Comparison of ENCODE assay signal across 21 cellular contexts in the genomic region with DNA sequence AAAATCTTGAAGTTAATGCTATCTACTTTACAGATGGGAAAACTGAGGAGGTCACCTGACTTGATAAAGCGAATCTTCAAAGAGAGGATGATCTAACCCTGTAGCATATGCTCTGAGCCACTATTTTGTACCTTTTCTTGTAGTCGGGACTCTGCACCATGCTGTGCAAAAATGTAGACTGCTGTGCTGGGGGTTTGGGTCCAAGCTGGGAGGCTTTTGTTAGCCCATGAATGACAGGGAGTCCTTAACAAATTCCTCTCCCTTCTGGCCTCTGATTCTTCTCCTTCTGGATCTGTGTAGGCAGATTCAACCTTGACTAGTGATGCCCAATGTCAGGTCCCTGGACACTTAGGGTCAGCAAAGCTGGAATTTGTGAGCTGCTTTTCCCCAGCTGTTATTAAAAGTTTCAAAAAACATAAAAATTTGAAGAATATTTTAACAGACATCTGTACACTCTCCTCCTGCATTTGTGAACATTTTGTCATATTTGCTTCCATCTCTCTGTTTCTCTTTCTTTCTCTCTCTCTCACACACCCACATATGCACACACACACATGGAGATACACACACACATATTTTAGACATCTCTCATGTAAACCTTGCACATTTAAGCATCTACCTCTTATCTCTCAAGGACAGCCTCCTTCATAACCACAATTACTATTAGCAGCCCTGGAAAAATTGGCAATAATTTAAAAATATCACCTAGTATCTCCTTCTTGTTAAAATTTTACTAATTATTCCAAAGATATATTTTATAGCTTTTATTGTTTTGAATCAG.
A peak's percentile ranks its signal among the peaks of the same experiment; 100 is the strongest.
DNase-seq lines count a peak whose midpoint lies in the region; ATAC-seq and TF ChIP-seq lines count a peak whose summit lies in the region.
"Had no signal": no experiment of that assay in that cellular context is flagged by ENCODE, and none has a peak within 500 bp of the region (broad histone marks: within the 10 kb centered on the region; RNA-seq: fewer than 3 reads in every experiment).

No MANE protein-coding gene starts in this region.

- H3K4ac ChIP-seq in IMR-90 (ENCODE audit: low read depth, low read length): no peak overlapping the region
- H3K4ac ChIP-seq in mesendoderm (ENCODE audit: low read depth, low read length): no peak overlapping the region

- H3K27me3 ChIP-seq in IMR-90 (ENCODE audit: control insufficient read depth, insufficient read depth, low read length): no peaks in the 10 kb centered on the region
- no peaks in the 10 kb centered on the region for H3K27me3 ChIP-seq in mesendoderm (ENCODE audit: insufficient read depth, low read length, poor library complexity)
- H3K27me3 ChIP-seq in transverse colon: no peaks in the 10 kb centered on the region

- POLR2A ChIA-PET in IMR-90 (lab: Charles Lee; ENCODE audit: unreplicated experiment): interaction anchor here (0.5 kb wide), 1 partner anchor 51 kb away, joined by 4 read pairs; no protein-coding TSS in a partner anchor

- H2BK5ac ChIP-seq in IMR-90 (ENCODE audit: low read depth, low read length, poor library complexity, severe bottlenecking) (no peak overlapping the region), mesendoderm (ENCODE audit: low read length) (no peak overlapping the region)

- H4K5ac ChIP-seq in IMR-90 (ENCODE audit: low read depth, low read length): no peak overlapping the region
- H4K5ac ChIP-seq in mesendoderm (ENCODE audit: low read length): no peak overlapping the region

- no peak for TF ChIP-seq EP300 in transverse colon (IDR thresholded peaks at IDR 0.05; ENCODE audit: low read depth)

- CTCF ChIA-PET in IMR-90 (lab: Yijun Ruan, JAX): interaction anchor here (2.2 kb wide), 1 partner anchor 9 kb away, joined by 5 read pairs; no protein-coding TSS in a partner anchor

- H3K23ac ChIP-seq in IMR-90 (ENCODE audit: low read depth, low read length): no peak overlapping the region
- H3K23ac ChIP-seq in mesendoderm (ENCODE audit: low read length): no peak overlapping the region

- H2AK5ac ChIP-seq in IMR-90 (ENCODE audit: low read depth, low read length) (no peak overlapping the region), mesendoderm (ENCODE audit: low read length) (no peak overlapping the region)

- no peak overlapping the region for H2BK15ac ChIP-seq in IMR-90 (ENCODE audit: low read depth, low read length)
- H2BK15ac ChIP-seq in mesendoderm (replicated peaks; ENCODE audit: low read depth): no peak overlapping the region

- H3K9me3 ChIP-seq in IMR-90 (ENCODE audit: control insufficient read depth, insufficient read depth, low read length): no peaks in the 10 kb centered on the region
- no peaks in the 10 kb centered on the region for H3K9me3 ChIP-seq in transverse colon
- H3K9me3 ChIP-seq: SK-N-SH had no signal

- DNase-seq in IMR-90: peak; percentile 18
- peak; percentile 11 to 64 for DNase-seq in erythroblast (lab: John Stamatoyannopoulos, UW)
- DNase-seq in mesendoderm: peak; percentile 50
- DNase-seq in transverse colon: no peak
- DNase-seq in T1000 (lab: John Stamatoyannopoulos, UW): no peak
- no peak for DNase-seq in ecto neural progenitor cell (ENCODE audit: low spot score)
- DNase-seq: ACHN, DMS 273 treated with DMSO at 0.1 percent for 48 hours, DND-41, GDM1, KG1, NCI-H1417, NCI-H187 treated with DMSO at 0.1 percent for 48 hours, NCI-H226, NCI-H524, NCI-H82, RPMI8226, SHP77 treated with DMSO at 0.1 percent for 48 hours, SK-N-SH had no signal

- ATAC-seq in IMR-90 (ENCODE audit: low read depth) (no peak), HG02981 (IDR thresholded peaks at IDR 0.05; ENCODE audit: unreplicated experiment) (no peak)

- in situ Hi-C loops in IMR-90 (cut with MboI; ENCODE audit: low sequenced_read_pairs): no loop called here
- in situ Hi-C loops in transverse colon (cut with MboI; ENCODE audit: low pct_ligation_motif_present in 1 of 4, low pct_unique_long_range_greater_than_20kb in 1 of 4, low sequenced_read_pairs in 3 of 4): loop anchor here in 1 of 4 donors (25.0 kb wide), 1 partner anchor 544 kb away; no protein-coding TSS in a partner anchor

- H2BK120ac ChIP-seq in IMR-90 (ENCODE audit: low read depth, low read length) (no peak overlapping the region), mesendoderm (ENCODE audit: low read depth, low read length) (no peak overlapping the region)

- TF ChIP-seq CTCF in IMR-90 (conservative IDR thresholded peaks at IDR 0.05; ENCODE audit: low read depth, low read length) (no peak), transverse colon (IDR thresholded peaks at IDR 0.05) (no peak)

- H3K9me1 ChIP-seq in IMR-90 (ENCODE audit: insufficient read depth, low read length): no peaks in the 10 kb centered on the region

- no peaks in the 10 kb centered on the region for H3K36me3 ChIP-seq in IMR-90 (ENCODE audit: control insufficient read depth, insufficient read depth, low read length)
- no peaks in the 10 kb centered on the region for H3K36me3 ChIP-seq in mesendoderm (ENCODE audit: control insufficient read depth, insufficient read depth, low read length)
- H3K36me3 ChIP-seq in transverse colon: no peaks in the 10 kb centered on the region

- TF ChIP-seq RAD21 in IMR-90 (IDR thresholded peaks at IDR 0.05; ENCODE audit: low read length): no peak

- no peak for TF ChIP-seq POLR2A in IMR-90 (IDR thresholded peaks at IDR 0.05; ENCODE audit: low read depth, low read length)
- TF ChIP-seq POLR2A in erythroblast (IDR thresholded peaks at IDR 0.05; ENCODE audit: low read length): no peak
- TF ChIP-seq POLR2A in transverse colon (IDR thresholded peaks at IDR 0.05): no peak

- no peaks in the 10 kb centered on the region for H3K4me1 ChIP-seq in IMR-90 (ENCODE audit: control insufficient read depth, insufficient read depth, low read length)
- no peaks in the 10 kb centered on the region for H3K4me1 ChIP-seq in mesendoderm (ENCODE audit: control insufficient read depth, low read depth, low read length)
- no peaks in the 10 kb centered on the region for H3K4me1 ChIP-seq in transverse colon

- H4K20me1 ChIP-seq in IMR-90 (ENCODE audit: insufficient read depth, low read length): no peaks in the 10 kb centered on the region

- dilution Hi-C loops in IMR-90 (cut with HindIII; ENCODE audit: low sequenced_read_pairs, unreplicated experiment): no loop called here

- H3K79me1 ChIP-seq in IMR-90 (ENCODE audit: low read depth in 1 of 2, low read length in 2 of 2) (no peaks in the 10 kb centered on the region), mesendoderm (ENCODE audit: low read length) (no peaks in the 10 kb centered on the region)

- intact Hi-C loops in IMR-90 (cut with micrococcal nuclease): no loop called here
- intact Hi-C loops in transverse colon (cut with DNase I; ENCODE audit: low total_unique reads): no loop called here

- no peak overlapping the region for H3K27ac ChIP-seq in IMR-90 (ENCODE audit: insufficient read depth, low read length)
- no peak overlapping the region for H3K27ac ChIP-seq in mesendoderm (ENCODE audit: low read depth, low read length)
- no peak overlapping the region for H3K27ac ChIP-seq in transverse colon
- H3K27ac ChIP-seq: C4-2B had no signal

- WGBS in IMR-90 (ENCODE audit: extremely low coverage in 2 of 2, insufficient read length in 1 of 2), 2 experiments: no CpG with 5 or more reads among the region's 2 CpGs
- no CpG with 5 or more reads among the region's 2 CpGs for WGBS in mesendoderm (ENCODE audit: extremely low coverage, insufficient coverage, low lambda C conversion rate)
- WGBS in transverse colon (ENCODE audit: low coverage in 1 of 2), 2 donors: 87% methylated on average over 2 of the region's 2 CpGs; no CpG with 5 or more reads in 1 of the 2 donors

- no peak overlapping the region for H2AFZ ChIP-seq in IMR-90 (replicated peaks; ENCODE audit: low read length, poor library complexity)

- no TSS peak for BruUV-seq in IMR-90 (replicated peaks; lab: Mats Ljungman, UMichigan)

- H4K8ac ChIP-seq in IMR-90 (ENCODE audit: low read depth in 2 of 2, low read length in 2 of 2): no peak overlapping the region
- H4K8ac ChIP-seq in mesendoderm (ENCODE audit: low read depth, low read length): no peak overlapping the region

- H3K4me2 ChIP-seq in IMR-90 (ENCODE audit: low read depth, low read length) (no peak overlapping the region), mesendoderm (ENCODE audit: low read length) (no peak overlapping the region)
- H3K4me2 ChIP-seq: SK-N-SH had no signal

- no peak overlapping the region for H3K18ac ChIP-seq in IMR-90 (ENCODE audit: low read depth, low read length)
- no peak overlapping the region for H3K18ac ChIP-seq in mesendoderm (ENCODE audit: low read length)

- H2BK20ac ChIP-seq in IMR-90 (ENCODE audit: low read depth, low read length): no peak overlapping the region

- no peaks in the 10 kb centered on the region for H3K79me2 ChIP-seq in mesendoderm (ENCODE audit: control insufficient read depth, insufficient read depth, low read length)

- no peak overlapping the region for H4K91ac ChIP-seq in IMR-90 (ENCODE audit: insufficient read depth, low read depth, low read length)

- no peak overlapping the region for H2AK9ac ChIP-seq in IMR-90 (replicated peaks; ENCODE audit: low read depth, low read length, poor library complexity)

- no peak overlapping the region for H3K9ac ChIP-seq in IMR-90 (ENCODE audit: low read depth, low read length)
- no peak overlapping the region for H3K9ac ChIP-seq in mesendoderm (ENCODE audit: low read length)
- H3K9ac ChIP-seq: SK-N-SH had no signal

- H3K56ac ChIP-seq in IMR-90 (ENCODE audit: extremely low read depth, insufficient read depth, low read length): no peak overlapping the region
- no peak overlapping the region for H3K56ac ChIP-seq in mesendoderm (ENCODE audit: low read length)

- no peak overlapping the region for H3K14ac ChIP-seq in IMR-90 (replicated peaks; ENCODE audit: low read depth, low read length)

- H3K4me3 ChIP-seq in IMR-90 (ENCODE audit: insufficient read depth, low read depth, low read length) (no peak overlapping the region), mesendoderm (ENCODE audit: low read length) (no peak overlapping the region), transverse colon (no peak overlapping the region)

TF ChIP-seq in IMR-90, 13 proteins besides CTCF, POLR2A, EP300 and RAD21 (continues in another document):
- TF ChIP-seq CHD1 (IDR thresholded peaks at IDR 0.05; ENCODE audit: low read depth, low read length): no peak
- TF ChIP-seq FOS (IDR thresholded peaks at IDR 0.05; ENCODE audit: low read depth, low read length): no peak
- TF ChIP-seq RFX5 (IDR thresholded peaks at IDR 0.05; ENCODE audit: low read depth, low read length): no peak
- TF ChIP-seq MAZ (IDR thresholded peaks at IDR 0.05; ENCODE audit: borderline replicate concordance, low read depth, low read length): no peak
- TF ChIP-seq RCOR1 (IDR thresholded peaks at IDR 0.05; ENCODE audit: insufficient replicate concordance, low read length): no peak
- no peak for TF ChIP-seq MAFK (IDR thresholded peaks at IDR 0.05; ENCODE audit: low read depth, low read length)

Comparison
In these comparisons a context has a peak if more than half of its experiments do, and no peak if none do; other contexts are left out.
1. DNase-seq: peak in IMR-90 (single experiment), erythroblast (2 of 2) and mesendoderm (single experiment); none in transverse colon (single experiment), T1000 (single experiment) and ecto neural progenitor cell (single experiment).